9 cellular contexts compared by ENCODE assay signal in genomic region chr19:12195501-12195860, GRCh38. TPM values are rescaled to one million over a fixed set of nuclear protein-coding genes. Genes with fewer than 3 reads are reported as not detected.
DNase-seq lines count a peak whose midpoint lies in the region; ATAC-seq lines count a peak whose summit lies in the region.
"Had no signal": no experiment of that assay in that cellular context is flagged by ENCODE, and none has a peak within 500 bp of the region (broad histone marks: within the 10 kb centered on the region; RNA-seq: fewer than 3 reads in every experiment).

No MANE protein-coding gene starts in this region.

- H4K20me1 ChIP-seq in Karpas-422 (ENCODE audit: insufficient read depth, low read depth, low read length), result no peaks in the 10 kb centered on the region

- no peak overlapping the region for H2AFZ ChIP-seq in Karpas-422 (ENCODE audit: low read length)

- peaks cover 22 to 42% of the 10 kb centered on the region in 2 donors for H3K9me3 ChIP-seq in duodenal mucosa (ENCODE audit: control insufficient read depth in 1 of 2, low read length in 2 of 2)
- peaks cover 0 to 42% (median 0%) of the 10 kb centered on the region in 3 experiments for H3K9me3 ChIP-seq in naive thymus-derived CD4-positive, alpha-beta T cell (ENCODE audit: control insufficient read depth in 2 of 3, low read length in 3 of 3)
- no peaks in the 10 kb centered on the region for H3K9me3 ChIP-seq in HAP-1
- H3K9me3 ChIP-seq in Karpas-422 (ENCODE audit: low read length), result peaks cover 34% of the 10 kb centered on the region

- DNase-seq in stimulated activated naive CD8-positive, alpha-beta T cell treated with anti-CD3 and anti-CD28 coated beads, Interleukin-15, Interleukin-2, amounts not matched to agents 100 U/mL and 50 U/mL, for 24 hours, result no peak
- no peak for DNase-seq in naive thymus-derived CD4-positive, alpha-beta T cell
- DNase-seq in NCI-H128 (lab: John Stamatoyannopoulos, UW; ENCODE audit: unreplicated experiment) (no peak), HAP-1 (ENCODE audit: low spot score in 2 of 2) (no peak), Karpas-422 (no peak)
- DNase-seq: MM.1S had no signal

- peaks cover 17% of the 10 kb centered on the region for H3K79me2 ChIP-seq in Karpas-422 (ENCODE audit: low read length)

- H3K36me3 Mint-ChIP-seq in stimulated activated naive CD8-positive, alpha-beta T cell treated with anti-CD3 and anti-CD28 coated beads, Interleukin-15, Interleukin-2, amounts not matched to agents 100 ng/mL and 50 ng/mL, for 24 hours (ENCODE audit: low read depth), result peaks cover 62% of the 10 kb centered on the region
- peaks cover 12 to 49% (median 36%) of the 10 kb centered on the region in 5 donors for H3K36me3 Mint-ChIP-seq in naive thymus-derived CD4-positive, alpha-beta T cell

- H3K27me3 ChIP-seq in duodenal mucosa (ENCODE audit: control insufficient read depth in 1 of 2, insufficient read depth in 2 of 2, low read length in 2 of 2) (no peaks in the 10 kb centered on the region), HAP-1 (ENCODE audit: low read depth) (no peaks in the 10 kb centered on the region), Karpas-422 (ENCODE audit: low read length) (no peaks in the 10 kb centered on the region)
- H3K27me3 ChIP-seq in naive thymus-derived CD4-positive, alpha-beta T cell (ENCODE audit: control insufficient read depth in 2 of 2, insufficient read depth in 2 of 2, low read length in 2 of 2), result no peaks in the 10 kb centered on the region

- peak overlapping the region; percentile 79 for H3K4me3 Mint-ChIP-seq in stimulated activated naive CD8-positive, alpha-beta T cell treated with anti-CD3 and anti-CD28 coated beads, Interleukin-15, Interleukin-2, amounts not matched to agents 100 ng/mL and 50 ng/mL, for 24 hours
- H3K4me3 Mint-ChIP-seq in naive thymus-derived CD4-positive, alpha-beta T cell, result peak overlapping the region; percentile 35 to 89 (median 82)

- POLR2A ChIA-PET in naive thymus-derived CD4-positive, alpha-beta T cell (lab: Charles Lee), result interaction anchor here (0.7 to 1.9 kb wide), 2 partner anchors 51 to 138 kb away, joined by 3 to 4 read pairs; partner anchors contain the start of gene ZNF563

- H3K4me1 ChIP-seq in duodenal mucosa (ENCODE audit: control insufficient read depth in 1 of 2, insufficient read depth in 2 of 2, low read length in 2 of 2) (no peaks in the 10 kb centered on the region), HAP-1 (no peaks in the 10 kb centered on the region), Karpas-422 (ENCODE audit: low read length) (no peaks in the 10 kb centered on the region)
- H3K4me1 ChIP-seq in naive thymus-derived CD4-positive, alpha-beta T cell (ENCODE audit: control insufficient read depth in 2 of 2, insufficient read depth in 2 of 2, low read length in 2 of 2), result no peaks in the 10 kb centered on the region

- H3K9me3 Mint-ChIP-seq in stimulated activated naive CD8-positive, alpha-beta T cell treated with anti-CD3 and anti-CD28 coated beads, Interleukin-15, Interleukin-2, amounts not matched to agents 100 ng/mL and 50 ng/mL, for 24 hours, result peaks cover 33% of the 10 kb centered on the region
- peaks cover 0 to 82% (median 47%) of the 10 kb centered on the region in 11 donors for H3K9me3 Mint-ChIP-seq in naive thymus-derived CD4-positive, alpha-beta T cell

- in situ Hi-C loops in HAP-1 (cut with MboI; ENCODE audit: low sequenced_read_pairs), result no loop called here

- intact Hi-C loops in naive thymus-derived CD4-positive, alpha-beta T cell (cut with micrococcal nuclease), result no loop called here

- H3K9me2 ChIP-seq in Karpas-422 (replicated peaks; ENCODE audit: insufficient read depth, low read length), result no peaks in the 10 kb centered on the region

- CTCF ChIA-PET in naive thymus-derived CD4-positive, alpha-beta T cell (lab: Charles Lee), result interaction anchor here (0.7 kb wide), 1 partner anchor 32 kb away, joined by 3 read pairs; no protein-coding TSS in a partner anchor

- no peak overlapping the region for H3K4me2 ChIP-seq in Karpas-422 (ENCODE audit: low read depth, low read length, poor library complexity, severe bottlenecking)

- H3K9ac ChIP-seq in duodenal mucosa (ENCODE audit: low read depth in 1 of 2, low read length in 2 of 2), result peak overlapping the region; percentile 12 to 39
- H3K9ac ChIP-seq in Karpas-422 (ENCODE audit: low read length), result no peak overlapping the region

- ATAC-seq in stimulated activated naive CD8-positive, alpha-beta T cell treated with anti-CD3 and anti-CD28 coated beads, Interleukin-15, Interleukin-2, amounts not matched to agents 100 U/mL and 50 U/mL, for 24 hours, result no peak
- ATAC-seq in naive thymus-derived CD4-positive, alpha-beta T cell, result no peak
- ATAC-seq in HG03571 (IDR thresholded peaks at IDR 0.05; ENCODE audit: unreplicated experiment), result no peak

- H3K36me3 ChIP-seq in duodenal mucosa (ENCODE audit: control insufficient read depth in 1 of 2, insufficient read depth in 2 of 2, low read length in 2 of 2) (peaks cover 0 to 7% of the 10 kb centered on the region in 2 donors), HAP-1 (replicated peaks) (no peaks in the 10 kb centered on the region), Karpas-422 (ENCODE audit: insufficient read depth, low read length) (peaks cover 60% of the 10 kb centered on the region)
- peaks cover 0 to 12% (median 2%) of the 10 kb centered on the region in 3 experiments for H3K36me3 ChIP-seq in naive thymus-derived CD4-positive, alpha-beta T cell (ENCODE audit: control insufficient read depth in 2 of 3, insufficient read depth in 3 of 3, low read length in 3 of 3)

- H3K27ac ChIP-seq in duodenal mucosa (ENCODE audit: low read depth, low read length) (no peak overlapping the region), Karpas-422 (ENCODE audit: low read length) (no peak overlapping the region)
- peak overlapping the region; percentile 68 for H3K27ac ChIP-seq in naive thymus-derived CD4-positive, alpha-beta T cell (ENCODE audit: low read depth, low read length)

- H3K27me3 Mint-ChIP-seq in stimulated activated naive CD8-positive, alpha-beta T cell treated with anti-CD3 and anti-CD28 coated beads, Interleukin-15, Interleukin-2, amounts not matched to agents 100 ng/mL and 50 ng/mL, for 24 hours, result peaks cover 3% of the 10 kb centered on the region
- no peaks in the 10 kb centered on the region for H3K27me3 Mint-ChIP-seq in naive thymus-derived CD4-positive, alpha-beta T cell

- peak overlapping the region; percentile 75 for H3K27ac Mint-ChIP-seq in stimulated activated naive CD8-positive, alpha-beta T cell treated with anti-CD3 and anti-CD28 coated beads, Interleukin-15, Interleukin-2, amounts not matched to agents 100 ng/mL and 50 ng/mL, for 24 hours
- H3K27ac Mint-ChIP-seq in naive thymus-derived CD4-positive, alpha-beta T cell, result peak overlapping the region in 8 of 9 donors; percentile 46 to 91 (median 80)

- H3K4me3 ChIP-seq in duodenal mucosa (ENCODE audit: low read depth in 1 of 2, low read length in 2 of 2) (peak overlapping the region; percentile 60 to 67), HAP-1 (no peak overlapping the region), Karpas-422 (ENCODE audit: low read length) (no peak overlapping the region)
- peak overlapping the region; percentile 58 for H3K4me3 ChIP-seq in naive thymus-derived CD4-positive, alpha-beta T cell (ENCODE audit: low read length)

- peaks cover 31% of the 10 kb centered on the region for H3K4me1 Mint-ChIP-seq in stimulated activated naive CD8-positive, alpha-beta T cell treated with anti-CD3 and anti-CD28 coated beads, Interleukin-15, Interleukin-2, amounts not matched to agents 100 ng/mL and 50 ng/mL, for 24 hours (ENCODE audit: low read depth)
- peaks cover 2 to 61% (median 15%) of the 10 kb centered on the region in 7 donors for H3K4me1 Mint-ChIP-seq in naive thymus-derived CD4-positive, alpha-beta T cell

RNA-seq across cellular contexts. Expression of gene ZNF136, which starts 32.6 kb away (rescaled TPM):
- 10 to 100 TPM; 16.8 to 36.8 (median 31.1) TPM for total RNA-seq in naive thymus-derived CD4-positive, alpha-beta T cell
- 10 to 100 TPM; 14.0 to 23.9 TPM for polyA plus RNA-seq in naive thymus-derived CD4-positive, alpha-beta T cell
- total RNA-seq in Karpas-422 (2014; rRNA removed; shearing (Covaris generic); ENCODE audit: low replicate concordance), result 10.1 and 11.1 TPM in 2 replicates

RNA-seq across cellular contexts. Expression of gene ZNF625, which starts 38.9 kb away (rescaled TPM):
- total RNA-seq in naive thymus-derived CD4-positive, alpha-beta T cell, result 1 to 10 TPM; 1.1 to 5.2 (median 4.2) TPM
- polyA plus RNA-seq in naive thymus-derived CD4-positive, alpha-beta T cell, result 1 to 10 TPM in 1 of 2 donors, under 1 TPM in 1; 0.45 to 1.1 TPM
- 3.9 and 9.7 TPM in 2 replicates for total RNA-seq in Karpas-422 (2014; rRNA removed; shearing (Covaris generic); ENCODE audit: low replicate concordance)

RNA-seq across cellular contexts. Expression of gene ZNF20, which starts 55.3 kb away (rescaled TPM):
- 1 to 10 TPM; 1.2 to 6.7 (median 4.8) TPM for total RNA-seq in naive thymus-derived CD4-positive, alpha-beta T cell
- polyA plus RNA-seq in naive thymus-derived CD4-positive, alpha-beta T cell, result 1 to 10 TPM; 1.4 to 4.4 TPM
- total RNA-seq in Karpas-422 (2014; rRNA removed; shearing (Covaris generic); ENCODE audit: low replicate concordance), result 6.2 and 10.0 TPM in 2 replicates

Comparison
In these comparisons a context has a peak if more than half of its experiments do, and no peak if none do; other contexts are left out.
1. H3K4me3 ChIP-seq: peak in duodenal mucosa (2 of 2) and naive thymus-derived CD4-positive, alpha-beta T cell (single experiment); none in HAP-1 (single experiment) and Karpas-422 (single experiment).